In genomic region chr6:167877994-167878779, GRCh38 we compare ENCODE assay signal across 20 cellular contexts. TPM values are rescaled to one million over a fixed set of nuclear protein-coding genes. Genes with fewer than 3 reads are reported as not detected.
DNase-seq lines count a peak whose midpoint lies in the region; ATAC-seq, FAIRE-seq and TF ChIP-seq lines count a peak whose summit lies in the region.
"Had no signal": no experiment of that assay in that cellular context is flagged by ENCODE, and none has a peak within 500 bp of the region (broad histone marks: within the 10 kb centered on the region; RNA-seq: fewer than 3 reads in every experiment).

No MANE protein-coding gene starts in this region.

- H3K4ac ChIP-seq in H9 (ENCODE audit: low read depth, low read length) = no peak overlapping the region

- no peak for TF ChIP-seq POLR2A in K562 (conservative IDR thresholded peaks at IDR 0.05)

- H3K9me3 Mint-ChIP-seq in H9 (no peaks in the 10 kb centered on the region), nephron progenitor cell (no peaks in the 10 kb centered on the region)
- H3K9me3 Mint-ChIP-seq: CD4-positive, CD25-positive, alpha-beta regulatory T cell; CD8-positive, alpha-beta memory T cell; HFFc6 had no signal

- no peak overlapping the region for H2BK20ac ChIP-seq in H9 (ENCODE audit: low read depth, low read length, poor library complexity, severe bottlenecking)

- H2AK5ac ChIP-seq in H9 (ENCODE audit: insufficient read length, low read length) = no peak overlapping the region

- TF ChIP-seq RAD21 in K562 (CRISPR knock-in tag; conservative IDR thresholded peaks at IDR 0.05 in 1 of 2, IDR thresholded peaks at IDR 0.05 in 1 of 2) = no peak

- H3K27me3 ChIP-seq in H9 (ENCODE audit: insufficient read depth, low read length) = no peaks in the 10 kb centered on the region
- no peaks in the 10 kb centered on the region for H3K27me3 ChIP-seq in K562 (ENCODE audit: control insufficient read depth in 2 of 2, insufficient read depth in 2 of 2, low read length in 2 of 2)
- H3K27me3 ChIP-seq: BE2C had no signal

- H3K27ac ChIP-seq in H9 (ENCODE audit: insufficient read length, low read depth, low read length) = no peak overlapping the region
- H3K27ac ChIP-seq in K562 (ENCODE audit: extremely low read depth, low read depth, low read length) = no peak overlapping the region
- H3K27ac ChIP-seq: HL-60 had no signal

- no peaks in the 10 kb centered on the region for H3K23me2 ChIP-seq in H9 (ENCODE audit: insufficient read length, low read depth, low read length, poor library complexity, severe bottlenecking)

- no peaks in the 10 kb centered on the region for H4K20me1 ChIP-seq in H9 (ENCODE audit: control insufficient read depth, insufficient read depth, insufficient read length)
- no peaks in the 10 kb centered on the region for H4K20me1 ChIP-seq in K562 (replicated peaks; ENCODE audit: control insufficient read depth, insufficient read depth, low read length)

- H3K36me3 ChIP-seq in K562 (ENCODE audit: control insufficient read depth, insufficient read depth, low read length) = peaks cover 77% of the 10 kb centered on the region

- TF ChIP-seq EP300 in K562 (IDR thresholded peaks at IDR 0.05; ENCODE audit: low read length) = no peak

- POLR2A ChIA-PET in K562 (lab: Yijun Ruan, JAX) = interaction anchor here (0.8 to 1.8 kb wide), 2 partner anchors 18 to 20 kb away, joined by 3 to 5 read pairs; no protein-coding TSS in a partner anchor

- H3K27ac Mint-ChIP-seq in H9 (peak overlapping the region; percentile 30 to 73 (median 72); a peak in 5 of 7 replicates), nephron progenitor cell (peak overlapping the region; percentile 71)
- H3K27ac Mint-ChIP-seq: CD8-positive, alpha-beta memory T cell; HFFc6 had no signal

- in situ Hi-C loops in K562 (cut with MboI) = no loop called here

- DNase-seq in H9 = no peak
- no peak for DNase-seq in K562 (ENCODE audit: extremely low read depth in 1 of 4, low spot score in 3 of 4)
- no peak for DNase-seq in left lobe of liver (ENCODE audit: low spot score)
- no peak for DNase-seq in nephron progenitor cell
- no peak for DNase-seq in pons (ENCODE audit: low spot score)
- DNase-seq: BE2C; C1 segment of cervical spinal cord; CD4-positive, CD25-positive, alpha-beta regulatory T cell; CD8-positive, alpha-beta memory T cell; COR-L47; HCEC 1CT; HFFc6; IMR-90; KBM-7 had no signal

- no peaks in the 10 kb centered on the region for H3K79me1 ChIP-seq in H9 (ENCODE audit: insufficient read depth, low read depth, low read length, poor library complexity, severe bottlenecking)

- H2BK120ac ChIP-seq in H9 (ENCODE audit: low read depth, low read length, poor library complexity, severe bottlenecking) = no peak overlapping the region

- H3K79me2 ChIP-seq in H9 (ENCODE audit: insufficient read depth, low read length) = no peaks in the 10 kb centered on the region
- no peaks in the 10 kb centered on the region for H3K79me2 ChIP-seq in K562 (ENCODE audit: control insufficient read depth, insufficient read depth, low read length)

- no peak overlapping the region for H4K91ac ChIP-seq in H9 (ENCODE audit: insufficient read length, low read depth, low read length)

- H3T11ph ChIP-seq in H9 (ENCODE audit: low read length) = no peak overlapping the region

- H3K36me3 Mint-ChIP-seq in H9 (ENCODE audit: insufficient read depth in 1 of 3, low read depth in 3 of 3) (peaks cover 26 to 62% (median 53%) of the 10 kb centered on the region in 3 experiments; a peak in 6 of 7 replicates), nephron progenitor cell (ENCODE audit: low read depth) (peaks cover 74% of the 10 kb centered on the region)

- WGBS in H9 (ENCODE audit: extremely low coverage, insufficient read length, low lambda C conversion rate) = no CpG with 5 or more reads among the region's 9 CpGs
- WGBS in K562 (ENCODE audit: insufficient coverage, low coverage, missing lambda C conversion rate) = 85% methylated on average over 9 of the region's 9 CpGs

- no peak overlapping the region for H3K14ac ChIP-seq in H9 (ENCODE audit: insufficient read depth, low read length)

- no peak overlapping the region for H3K56ac ChIP-seq in H9 (ENCODE audit: insufficient read length, low read depth, low read length)

- no peak overlapping the region for H2BK15ac ChIP-seq in H9 (ENCODE audit: low read depth, low read length)

- H2BK5ac ChIP-seq in H9 (ENCODE audit: insufficient read length, low read length) = no peak overlapping the region

- no peak overlapping the region for H3K9ac ChIP-seq in H9 (ENCODE audit: extremely low read depth, insufficient read length, low read length)
- no peak overlapping the region for H3K9ac ChIP-seq in K562 (ENCODE audit: insufficient read depth in 1 of 2, low read depth in 2 of 2, low read length in 2 of 2)

- FAIRE-seq in K562 (lab: Jason Lieb, UNC) = no peak
- FAIRE-seq: G401.6, GM12891, GM19239 had no signal

- no peak overlapping the region for H4K5ac ChIP-seq in H9 (ENCODE audit: insufficient read length, low read depth, low read length)

- intact Hi-C loops in K562 (cut with micrococcal nuclease) = no loop called here

- H3K4me3 Mint-ChIP-seq in H9 (no peak overlapping the region), nephron progenitor cell (no peak overlapping the region)
- H3K4me3 Mint-ChIP-seq: CD4-positive, CD25-positive, alpha-beta regulatory T cell; CD8-positive, alpha-beta memory T cell; HFFc6 had no signal

- CTCF ChIA-PET in K562 (lab: Yijun Ruan, JAX; ENCODE audit: low intra/inter-chr PET ratio) = no interaction called here

- no peak overlapping the region for H3K4me3 ChIP-seq in K562

- TF ChIP-seq CTCF in H9 (conservative IDR thresholded peaks at IDR 0.05) (no peak), K562 (IDR thresholded peaks at IDR 0.05 in 2 of 3, conservative IDR thresholded peaks at IDR 0.05 in 1 of 3; ENCODE audit: insufficient read depth in 2 of 3, low read depth in 1 of 3, low read length in 3 of 3) (no peak), nephron progenitor cell (IDR thresholded peaks at IDR 0.05) (no peak)

- no peak overlapping the region for H2BK12ac ChIP-seq in H9 (ENCODE audit: insufficient read length, low read depth, low read length)

- no peak overlapping the region for H3K4me2 ChIP-seq in H9 (ENCODE audit: insufficient read depth, insufficient read length, low read length)
- no peak overlapping the region for H3K4me2 ChIP-seq in K562 (ENCODE audit: insufficient read depth, low read length)

- peak; percentile 33; the same call in 1 of the 3 replicates for ATAC-seq in K562
- ATAC-seq in left lobe of liver = peak; percentile 58
- ATAC-seq in HG03457 (IDR thresholded peaks at IDR 0.05; ENCODE audit: unreplicated experiment) = no peak
- ATAC-seq in HG03378 (IDR thresholded peaks at IDR 0.05; ENCODE audit: unreplicated experiment) = no peak

- BruUV-seq in K562 (replicated peaks; lab: Mats Ljungman, UMichigan) = no TSS peak

- no peak overlapping the region for H3K18ac ChIP-seq in H9 (ENCODE audit: insufficient read length, low read depth, low read length)

- H3K4me1 ChIP-seq in H9 (ENCODE audit: insufficient read depth, low read length) = peaks cover 3% of the 10 kb centered on the region; the same call in 1 of the 2 replicates
- no peaks in the 10 kb centered on the region for H3K4me1 ChIP-seq in K562 (replicated peaks in 1 of 2; ENCODE audit: control insufficient read depth in 2 of 2, insufficient read depth in 2 of 2, low read length in 2 of 2)
- H3K4me1 ChIP-seq: BE2C had no signal

- H3K27me3 Mint-ChIP-seq in H9 (ENCODE audit: low read depth) (no peaks in the 10 kb centered on the region), nephron progenitor cell (ENCODE audit: low read depth, poor library complexity) (peaks cover 2% of the 10 kb centered on the region)
- H3K27me3 Mint-ChIP-seq: CD4-positive, CD25-positive, alpha-beta regulatory T cell had no signal

- H3K23ac ChIP-seq in H9 (ENCODE audit: insufficient read length, low read depth, low read length) = no peak overlapping the region

- H2AFZ ChIP-seq in H9 (ENCODE audit: low read length) (no peak overlapping the region), K562 (ENCODE audit: low read depth, low read length) (no peak overlapping the region)

- no peaks in the 10 kb centered on the region for H3K9me1 ChIP-seq in K562 (ENCODE audit: control insufficient read depth, insufficient read depth, low read length)

- H3K4me1 Mint-ChIP-seq in H9 = peaks cover 34 to 37% of the 10 kb centered on the region in 2 experiments
- H3K4me1 Mint-ChIP-seq in nephron progenitor cell = no peaks in the 10 kb centered on the region
- H3K4me1 Mint-ChIP-seq: CD4-positive, CD25-positive, alpha-beta regulatory T cell; CD8-positive, alpha-beta memory T cell had no signal

- no peak overlapping the region for H4K8ac ChIP-seq in H9 (replicated peaks; ENCODE audit: insufficient read length, low read depth, low read length)

- no peaks in the 10 kb centered on the region for H3K9me3 ChIP-seq in H9 (ENCODE audit: control insufficient read depth, low read depth, low read length)
- no peaks in the 10 kb centered on the region for H3K9me3 ChIP-seq in K562 (replicated peaks; ENCODE audit: control insufficient read depth, insufficient read depth, low read depth, low read length)
- H3K9me3 ChIP-seq: BE2C had no signal

TF ChIP-seq in K562, 482 proteins besides CTCF, POLR2A, EP300 and RAD21 (continues in another document):
- TF ChIP-seq NCOA1 (IDR thresholded peaks at IDR 0.05; ENCODE audit: low read depth) (no peak), CSDE1 (IDR thresholded peaks at IDR 0.05) (no peak), TRIM24 (IDR thresholded peaks at IDR 0.05) (no peak), TRIM28 (IDR thresholded peaks at IDR 0.05) (no peak), CAMTA2 (CRISPR knock-in tag; conservative IDR thresholded peaks at IDR 0.05) (no peak), MCM2 (IDR thresholded peaks at IDR 0.05; ENCODE audit: low read depth) (no peak), ELF4 (CRISPR knock-in tag; IDR thresholded peaks at IDR 0.05) (no peak)

RNA-seq across cellular contexts. Expression of gene AFDN, which starts 51.5 kb away (rescaled TPM):
- total RNA-seq in H9 (2021) (153 and 157 TPM in 2 replicates), K562 (2014; rRNA removed) (91.9 and 117 TPM in 2 replicates), K562 (2014; rRNA removed; fragmentation: Illumina TruSeq; extraction: Trizol) (114 and 135 TPM in 2 replicates), K562 (2015; rRNA removed; fragmentation: Illumina TruSeq; extraction: Trizol) (111 and 112 TPM in 2 replicates), K562 (2021) (106 and 129 TPM in 2 replicates), left lobe of liver (92.5 TPM)
- total RNA-seq in K562 (2011; cell fraction: chromatin; rRNA removed; ENCODE audit: low replicate concordance) = 294 and 779 TPM in 2 replicates
- 128 and 193 TPM in 2 replicates for total RNA-seq in K562 (2011; cell fraction: nucleolus; rRNA removed)
- total RNA-seq in K562 (2011; cell fraction: nucleoplasm; rRNA removed) = 330 and 387 TPM in 2 replicates
- polyA plus RNA-seq in K562 (2011; rRNA removed) (95.7 and 96.7 TPM in 2 replicates), K562 (2014; fragmentation: Illumina TruSeq; extraction: Trizol) (95.0 and 105 TPM in 2 replicates), K562 (2014; fragmentation: Nextera tagmentation; extraction: Ambion mirVana) (1 to 10 TPM; 7.2 to 9.7 TPM), K562 (2014; rRNA removed) (78.9 and 96.4 TPM in 2 replicates)
- polyA plus RNA-seq in K562 (2011; cell fraction: cytosol; rRNA removed) = 29.3 and 38.3 TPM in 2 replicates
- 374 and 388 TPM in 2 replicates for polyA plus RNA-seq in K562 (2011; cell fraction: nucleus; rRNA removed)
- 62.0 and 64.2 TPM in 2 replicates for polyA plus RNA-seq in K562 (2012)
- polyA minus RNA-seq in K562 (2011; rRNA and poly(A)+ RNA removed) = 183 and 194 TPM in 2 replicates
- 78.4 and 100 TPM in 2 replicates for polyA minus RNA-seq in K562 (2011; cell fraction: cytosol; rRNA and poly(A)+ RNA removed)
- 234 and 345 TPM in 2 replicates for polyA minus RNA-seq in K562 (2011; cell fraction: nucleus; rRNA and poly(A)+ RNA removed)

Comparison
In these comparisons a context has a peak if more than half of its experiments do, and no peak if none do; other contexts are left out.
1. ATAC-seq: peak in K562 (single experiment) and left lobe of liver (single experiment); none in HG03457 (single experiment) and HG03378 (single experiment).